15 cellular contexts compared by ENCODE assay signal in genomic region chr2:204491528-204491927, GRCh38. TPM values are rescaled to one million over a fixed set of nuclear protein-coding genes. Genes with fewer than 3 reads are reported as not detected.
A peak's percentile ranks its signal among the peaks of the same experiment; 100 is the strongest.
DNase-seq lines count a peak whose midpoint lies in the region; ATAC-seq and TF ChIP-seq lines count a peak whose summit lies in the region.
"Had no signal": no experiment of that assay in that cellular context is flagged by ENCODE, and none has a peak within 500 bp of the region (broad histone marks: within the 10 kb centered on the region; RNA-seq: fewer than 3 reads in every experiment).

No MANE protein-coding gene starts in this region.

- H3K36me3 ChIP-seq in brain microvascular endothelial cell (replicated peaks) = no peaks in the 10 kb centered on the region
- no peaks in the 10 kb centered on the region for H3K36me3 ChIP-seq in mesenchymal stem cell (ENCODE audit: control insufficient read depth in 1 of 2, insufficient read depth in 2 of 2, low read depth in 1 of 2, low read length in 2 of 2)
- no peaks in the 10 kb centered on the region for H3K36me3 ChIP-seq in CD8-positive, alpha-beta T cell (ENCODE audit: insufficient read depth, low read length)
- H3K36me3 ChIP-seq: left lung had no signal

- CTCF ChIA-PET in CD8-positive, alpha-beta T cell (lab: Charles Lee) = no interaction called here

- H3K27me3 ChIP-seq in brain microvascular endothelial cell (replicated peaks) = no peaks in the 10 kb centered on the region
- H3K27me3 ChIP-seq in mesenchymal stem cell (ENCODE audit: control insufficient read depth in 1 of 2, insufficient read depth in 1 of 2, low read length in 2 of 2) = no peaks in the 10 kb centered on the region
- H3K27me3 ChIP-seq in CD8-positive, alpha-beta T cell (ENCODE audit: insufficient read depth, low read length) = no peaks in the 10 kb centered on the region
- H3K27me3 ChIP-seq: body of pancreas, left lung had no signal

- H4K8ac ChIP-seq in mesenchymal stem cell (ENCODE audit: low read length) = no peak overlapping the region

- H2AK5ac ChIP-seq in mesenchymal stem cell (ENCODE audit: low read length, severe bottlenecking) = peak overlapping the region; percentile 62

- H2BK12ac ChIP-seq in mesenchymal stem cell (ENCODE audit: low read length in 2 of 2) = no peak overlapping the region

- no peak overlapping the region for H2BK120ac ChIP-seq in mesenchymal stem cell (ENCODE audit: low read depth, low read length)

- H3K4me3 Mint-ChIP-seq in HFFc6 (no peak overlapping the region), immature natural killer cell (no peak overlapping the region)
- H3K4me3 Mint-ChIP-seq in CD8-positive, alpha-beta T cell = no peak overlapping the region
- H3K4me3 Mint-ChIP-seq: activated T-cell treated with anti-CD3 and anti-CD28 coated beads, Interleukin-2, amount 50 U/mL, for 72 hours; stimulated activated memory B cell treated with anti-CD40 and anti-IgM and Interleukin-4, amounts not matched to agents 10 μg/mL and 1 μg/mL and 100 μg/mL, for 72 hours; WTC11 had no signal

- H3K4ac ChIP-seq in mesenchymal stem cell (ENCODE audit: low read depth in 1 of 2, low read length in 2 of 2) = no peak overlapping the region

- in situ Hi-C loops in brain microvascular endothelial cell (cut with HindIII; ENCODE audit: low pct_ligation_motif_present, low sequenced_read_pairs) = no loop called here

- no peak overlapping the region for H3K9ac ChIP-seq in mesenchymal stem cell (ENCODE audit: low read length)

- H3K27ac Mint-ChIP-seq in HFFc6 (no peak overlapping the region), immature natural killer cell (no peak overlapping the region)
- H3K27ac Mint-ChIP-seq in CD8-positive, alpha-beta T cell = no peak overlapping the region
- H3K27ac Mint-ChIP-seq: activated T-cell treated with anti-CD3 and anti-CD28 coated beads, Interleukin-2, amount 50 U/mL, for 72 hours; stimulated activated memory B cell treated with anti-CD40 and anti-IgM and Interleukin-4, amounts not matched to agents 10 μg/mL and 1 μg/mL and 100 μg/mL, for 72 hours; WTC11 had no signal

- H3K14ac ChIP-seq in mesenchymal stem cell (ENCODE audit: low read length in 2 of 2) = no peak overlapping the region

- H3K23ac ChIP-seq in mesenchymal stem cell (ENCODE audit: low read length in 2 of 2) = no peak overlapping the region

- H3K4me1 Mint-ChIP-seq in HFFc6 (ENCODE audit: low read depth) (no peaks in the 10 kb centered on the region; the same call in 1 of the 2 replicates), immature natural killer cell (no peaks in the 10 kb centered on the region)
- no peaks in the 10 kb centered on the region for H3K4me1 Mint-ChIP-seq in CD8-positive, alpha-beta T cell (ENCODE audit: low read depth)
- H3K4me1 Mint-ChIP-seq: stimulated activated memory B cell treated with anti-CD40 and anti-IgM and Interleukin-4, amounts not matched to agents 10 μg/mL and 1 μg/mL and 100 μg/mL, for 72 hours; WTC11 had no signal

- no peaks in the 10 kb centered on the region for H3K36me3 Mint-ChIP-seq in HFFc6 (ENCODE audit: low read depth)
- H3K36me3 Mint-ChIP-seq in CD8-positive, alpha-beta T cell = no peaks in the 10 kb centered on the region
- no peaks in the 10 kb centered on the region for H3K36me3 Mint-ChIP-seq in immature natural killer cell
- H3K36me3 Mint-ChIP-seq: stimulated activated memory B cell treated with anti-CD40 and anti-IgM and Interleukin-4, amounts not matched to agents 10 μg/mL and 1 μg/mL and 100 μg/mL, for 72 hours; WTC11 had no signal

- DNase-seq in HFFc6 (peak; percentile 24), NCI-H2227 (lab: John Stamatoyannopoulos, UW; ENCODE audit: unreplicated experiment) (peak; percentile 89), brain microvascular endothelial cell (peak; percentile 34), mesenchymal stem cell (no peak), NCI-H1092 treated with DMSO at 0.1 percent for 48 hours (lab: John Stamatoyannopoulos, UW) (no peak), immature natural killer cell (no peak)
- no peak for DNase-seq in CD8-positive, alpha-beta T cell
- DNase-seq: activated T-cell treated with anti-CD3 and anti-CD28 coated beads, Interleukin-2, amount 50 U/mL, for 72 hours; DND-41; left lung; NCI-H1694 treated with DMSO at 0.1 percent for 48 hours had no signal

- H3K4me2 ChIP-seq in mesenchymal stem cell (ENCODE audit: low read length, poor library complexity, severe bottlenecking) = no peak overlapping the region

- POLR2A ChIA-PET in CD8-positive, alpha-beta T cell (lab: Charles Lee) = no interaction called here

- H3K9me3 Mint-ChIP-seq in HFFc6 (no peaks in the 10 kb centered on the region), immature natural killer cell (peaks cover 0 to under 1% (median 0%) of the 10 kb centered on the region in 6 donors)
- H3K9me3 Mint-ChIP-seq in CD8-positive, alpha-beta T cell = no peaks in the 10 kb centered on the region
- H3K9me3 Mint-ChIP-seq: activated T-cell treated with anti-CD3 and anti-CD28 coated beads, Interleukin-2, amount 50 U/mL, for 72 hours; stimulated activated memory B cell treated with anti-CD40 and anti-IgM and Interleukin-4, amounts not matched to agents 10 μg/mL and 1 μg/mL and 100 μg/mL, for 72 hours; WTC11 had no signal

- H2AFZ ChIP-seq in mesenchymal stem cell (ENCODE audit: low read depth, low read length) = no peak overlapping the region

- H4K91ac ChIP-seq in mesenchymal stem cell (ENCODE audit: low read length) = no peak overlapping the region

- H2BK15ac ChIP-seq in mesenchymal stem cell (ENCODE audit: low read depth, poor library complexity, severe bottlenecking) = no peak overlapping the region

- intact Hi-C loops in CD8-positive, alpha-beta T cell (cut with DNase I, micrococcal nuclease) = no loop called here

- H3K9me3 ChIP-seq in mesenchymal stem cell (ENCODE audit: control insufficient read depth, low read length) = no peaks in the 10 kb centered on the region
- H3K9me3 ChIP-seq in CD8-positive, alpha-beta T cell (ENCODE audit: low read length) = no peaks in the 10 kb centered on the region
- H3K9me3 ChIP-seq: body of pancreas, left lung had no signal

- H3K79me1 ChIP-seq in mesenchymal stem cell (replicated peaks; ENCODE audit: low read length, poor library complexity, severe bottlenecking) = no peaks in the 10 kb centered on the region

- H2BK5ac ChIP-seq in mesenchymal stem cell (ENCODE audit: low read depth, low read length, poor library complexity, severe bottlenecking) = no peak overlapping the region

- TF ChIP-seq CTCF in HFFc6 (IDR thresholded peaks at IDR 0.05) (no peak), brain microvascular endothelial cell (IDR thresholded peaks at IDR 0.05; ENCODE audit: low read depth, low read length, missing control alignments) (no peak)
- TF ChIP-seq CTCF in CD8-positive, alpha-beta T cell (IDR thresholded peaks at IDR 0.05) = no peak

- peaks cover 1% of the 10 kb centered on the region for H3K4me1 ChIP-seq in mesenchymal stem cell (ENCODE audit: control insufficient read depth, insufficient read depth, low read depth, low read length)
- no peaks in the 10 kb centered on the region for H3K4me1 ChIP-seq in CD8-positive, alpha-beta T cell (ENCODE audit: insufficient read depth, low read length)
- H3K4me1 ChIP-seq: body of pancreas, left lung had no signal

- ATAC-seq in CD8-positive, alpha-beta T cell = no peak
- ATAC-seq in HG02970 (IDR thresholded peaks at IDR 0.05; ENCODE audit: low FRiP score, unreplicated experiment) = no peak
- ATAC-seq: activated T-cell treated with anti-CD3 and anti-CD28 coated beads, Interleukin-2, amount 50 U/mL, for 72 hours; body of pancreas; left lung; stimulated activated memory B cell treated with anti-CD40 and anti-IgM and Interleukin-4, amounts not matched to agents 10 μg/mL and 1 μg/mL and 100 μg/mL, for 72 hours; WTC11 had no signal

- H3K27me3 Mint-ChIP-seq in HFFc6 (ENCODE audit: insufficient read depth) (no peaks in the 10 kb centered on the region), immature natural killer cell (ENCODE audit: low read depth in 3 of 3) (no peaks in the 10 kb centered on the region)
- peaks cover 8% of the 10 kb centered on the region for H3K27me3 Mint-ChIP-seq in CD8-positive, alpha-beta T cell (ENCODE audit: low read depth)
- H3K27me3 Mint-ChIP-seq: stimulated activated memory B cell treated with anti-CD40 and anti-IgM and Interleukin-4, amounts not matched to agents 10 μg/mL and 1 μg/mL and 100 μg/mL, for 72 hours had no signal

- H3K4me3 ChIP-seq in brain microvascular endothelial cell (ENCODE audit: low read depth, low read length) = no peak overlapping the region
- H3K4me3 ChIP-seq in mesenchymal stem cell (ENCODE audit: insufficient read depth in 1 of 2, low read depth in 1 of 2, low read length in 2 of 2) = no peak overlapping the region
- H3K4me3 ChIP-seq in CD8-positive, alpha-beta T cell (ENCODE audit: low read depth, low read length) = no peak overlapping the region
- H3K4me3 ChIP-seq: body of pancreas, left lung had no signal

- H3K27ac ChIP-seq in brain microvascular endothelial cell = no peak overlapping the region
- peak overlapping the region; percentile 91 for H3K27ac ChIP-seq in mesenchymal stem cell (ENCODE audit: low read length, poor library complexity, severe bottlenecking)
- H3K27ac ChIP-seq in CD8-positive, alpha-beta T cell (ENCODE audit: low read depth, low read length) = no peak overlapping the region
- H3K27ac ChIP-seq: body of pancreas, left lung had no signal

- no peak overlapping the region for H3K18ac ChIP-seq in mesenchymal stem cell (ENCODE audit: low read depth in 1 of 2, low read length in 2 of 2)

RNA-seq across cellular contexts. Expression of gene PARD3B, which starts 53.7 kb away (rescaled TPM):
- total RNA-seq in HFFc6 (2021; fragmentation: NEBNext Ultra II Directional; extraction: Animal tissue kit (Norgen Biotek cat#: 25700)) = 10 to 100 TPM; 14.0 to 22.4 (median 15.3) TPM
- polyA plus RNA-seq in mesenchymal stem cell (2013, experiment 1 of 2) = 5.1 TPM
- polyA plus RNA-seq in mesenchymal stem cell (2013, experiment 2 of 2) = 4.6 TPM
- total RNA-seq in CD8-positive, alpha-beta T cell = under 1 TPM; 0.54 to 0.92 TPM
- not detected for polyA plus RNA-seq in immature natural killer cell

Comparison
In these comparisons a context has a peak if more than half of its experiments do, and no peak if none do; other contexts are left out.
1. DNase-seq: peak in HFFc6 (single experiment), NCI-H2227 (single experiment) and brain microvascular endothelial cell (single experiment); none in mesenchymal stem cell (single experiment), CD8-positive, alpha-beta T cell (0 of 7), NCI-H1092 treated with DMSO at 0.1 percent for 48 hours (single experiment) and immature natural killer cell (0 of 3).
2. RNA of gene PARD3B, which starts 53.7 kb away (total RNA-seq): 14.0 to 22.4 TPM in HFFc6; 0.54 to 0.92 TPM in CD8-positive, alpha-beta T cell; every median in the first group is over 4 times any median in the second.